Comparison of ENCODE assay signal across 8 cellular contexts in the genomic region with DNA sequence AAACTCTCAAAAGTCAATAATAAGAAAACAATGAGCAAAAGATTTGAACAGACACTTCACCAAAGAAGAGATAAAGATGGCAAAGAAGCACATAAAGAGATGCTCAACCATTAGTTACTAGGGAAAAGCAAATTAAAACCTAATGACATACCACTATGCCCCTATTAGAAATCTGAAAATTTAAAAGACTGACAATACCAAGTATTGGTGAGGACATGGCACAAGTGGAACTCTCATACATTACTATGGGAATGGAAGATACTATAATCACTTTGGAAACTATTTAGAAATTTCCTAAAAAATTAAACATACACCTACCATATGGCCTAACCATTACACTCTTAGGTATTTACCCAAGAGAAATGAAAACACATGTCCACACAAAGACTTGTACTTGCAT. TPM values are rescaled to one million over a fixed set of nuclear protein-coding genes. Genes with fewer than 3 reads are reported as not detected.
"Had no signal": no experiment of that assay in that cellular context is flagged by ENCODE, and none has a peak within 500 bp of the region (broad histone marks: within the 10 kb centered on the region; RNA-seq: fewer than 3 reads in every experiment).

No MANE protein-coding gene starts in this region.

- H3K27ac ChIP-seq: GM23248 had no signal

- H3K36me3 ChIP-seq: HAP-1 had no signal

- H3K4me3 ChIP-seq: GM23248, GM23338, HAP-1 had no signal

- H3K9me3 ChIP-seq: HAP-1 had no signal

- DNase-seq: GM23248, GOT3, H7, H9, HCEC 1CT, HFFc6 had no signal

- H3K4me1 ChIP-seq: HAP-1 had no signal

RNA-seq across cellular contexts. Expression of a gene that starts 55.3 kb away (rescaled TPM):
- total RNA-seq: HFFc6 had no signal
